In genomic region chr12:62227091-62227490, GRCh38 we compare ENCODE assay signal across 27 cellular contexts.
"Had no signal": no experiment of that assay in that cellular context is flagged by ENCODE, and none has a peak within 500 bp of the region (broad histone marks: within the 10 kb centered on the region; RNA-seq: fewer than 3 reads in every experiment).

No MANE protein-coding gene starts in this region.

- ATAC-seq: natural killer cell; psoas muscle; right cardiac atrium; right lobe of liver; stimulated activated effector memory CD8-positive, alpha-beta T cell treated with anti-CD3 and anti-CD28 coated beads, Interleukin-12 subunit alpha, Interleukin-12 subunit beta, amount 100 ng/mL, for 72 hours; stimulated activated naive B cell treated with anti-CD40 and anti-IgM and Interleukin-4, amounts not matched to agents 10 μg/mL and 1 μg/mL and 100 μg/mL, for 72 hours had no signal

- H3K27me3 ChIP-seq: ovary, right lobe of liver, sigmoid colon, stomach, thyroid gland, tibial nerve, upper lobe of left lung, vagina had no signal

- H3K36me3 ChIP-seq: ovary, right lobe of liver, sigmoid colon, stomach, thoracic aorta, thyroid gland, tibial nerve, upper lobe of left lung, vagina had no signal

- H3K4me3 ChIP-seq: ovary, psoas muscle, right lobe of liver, sigmoid colon, stomach, thoracic aorta, thyroid gland, tibial nerve, upper lobe of left lung, vagina had no signal

- H3K27me3 Mint-ChIP-seq: progenitor cell of endocrine pancreas; stimulated activated naive CD8-positive, alpha-beta T cell treated with anti-CD3 and anti-CD28 coated beads, Interleukin-15, Interleukin-2, amounts not matched to agents 100 ng/mL and 50 ng/mL, for 24 hours had no signal

- H3K9me3 ChIP-seq: ovary, psoas muscle, right lobe of liver, sigmoid colon, stomach, thoracic aorta, thyroid gland, tibial nerve, upper lobe of left lung, vagina had no signal

- DNase-seq: natural killer cell; occipital lobe; ovary; posterior cingulate gyrus; psoas muscle; right cardiac atrium; right lobe of liver; sigmoid colon; small intestine; stimulated activated CD4-positive, alpha-beta T cell treated with anti-CD3 and anti-CD28 coated beads, Interleukin-15, amount 100 ng/mL, for 24 hours; stimulated activated CD4-positive, alpha-beta T cell treated with anti-CD3 and anti-CD28 coated beads, Interleukin-2, amount 100 ng/mL, for 24 hours; stimulated activated CD4-positive, alpha-beta T cell treated with anti-CD3 and anti-CD28 coated beads, Interleukin-2, amount 100 ng/mL, for 48 hours; stimulated activated CD4-positive, alpha-beta T cell treated with anti-CD3 and anti-CD28 coated beads, Interleukin-4, amount 100 ng/mL, for 24 hours; stimulated activated naive B cell treated with anti-CD40 and anti-IgM and Interleukin-4, amounts not matched to agents 10 μg/mL and 1 μg/mL and 100 μg/mL, for 72 hours; stimulated activated naive CD4-positive, alpha-beta T cell treated with Interleukin-2 at 50 U/mL for 16 hours; stomach; thyroid gland; trophoblast cell; upper lobe of left lung had no signal

- H3K4me3 Mint-ChIP-seq: natural killer cell; nephron; stimulated activated effector memory CD8-positive, alpha-beta T cell treated with anti-CD3 and anti-CD28 coated beads, Interleukin-12 subunit alpha, Interleukin-12 subunit beta, amount 100 ng/mL, for 72 hours; stimulated activated naive B cell treated with anti-CD40 and anti-IgM and Interleukin-4, amounts not matched to agents 10 μg/mL and 1 μg/mL and 100 μg/mL, for 72 hours; stimulated activated naive CD8-positive, alpha-beta T cell treated with anti-CD3 and anti-CD28 coated beads, Interleukin-15, Interleukin-2, amounts not matched to agents 100 ng/mL and 50 ng/mL, for 24 hours had no signal

- H3K9me3 Mint-ChIP-seq: natural killer cell; stimulated activated effector memory CD8-positive, alpha-beta T cell treated with anti-CD3 and anti-CD28 coated beads, Interleukin-12 subunit alpha, Interleukin-12 subunit beta, amount 100 ng/mL, for 72 hours; stimulated activated naive CD8-positive, alpha-beta T cell treated with anti-CD3 and anti-CD28 coated beads, Interleukin-15, Interleukin-2, amounts not matched to agents 100 ng/mL and 50 ng/mL, for 24 hours had no signal

- H3K4me1 Mint-ChIP-seq: natural killer cell; nephron; stimulated activated effector memory CD8-positive, alpha-beta T cell treated with anti-CD3 and anti-CD28 coated beads, Interleukin-12 subunit alpha, Interleukin-12 subunit beta, amount 100 ng/mL, for 72 hours; stimulated activated naive B cell treated with anti-CD40 and anti-IgM and Interleukin-4, amounts not matched to agents 10 μg/mL and 1 μg/mL and 100 μg/mL, for 72 hours had no signal

- H3K36me3 Mint-ChIP-seq: natural killer cell; stimulated activated effector memory CD8-positive, alpha-beta T cell treated with anti-CD3 and anti-CD28 coated beads, Interleukin-12 subunit alpha, Interleukin-12 subunit beta, amount 100 ng/mL, for 72 hours; stimulated activated naive B cell treated with anti-CD40 and anti-IgM and Interleukin-4, amounts not matched to agents 10 μg/mL and 1 μg/mL and 100 μg/mL, for 72 hours had no signal

- H3K27ac ChIP-seq: ovary, parathyroid adenoma, psoas muscle, right lobe of liver, sigmoid colon, stomach, thoracic aorta, thyroid gland, tibial nerve, upper lobe of left lung, vagina had no signal

- H3K27ac Mint-ChIP-seq: natural killer cell; nephron; progenitor cell of endocrine pancreas; stimulated activated effector memory CD8-positive, alpha-beta T cell treated with anti-CD3 and anti-CD28 coated beads, Interleukin-12 subunit alpha, Interleukin-12 subunit beta, amount 100 ng/mL, for 72 hours; stimulated activated naive B cell treated with anti-CD40 and anti-IgM and Interleukin-4, amounts not matched to agents 10 μg/mL and 1 μg/mL and 100 μg/mL, for 72 hours; stimulated activated naive CD8-positive, alpha-beta T cell treated with anti-CD3 and anti-CD28 coated beads, Interleukin-15, Interleukin-2, amounts not matched to agents 100 ng/mL and 50 ng/mL, for 24 hours had no signal

- H3K4me1 ChIP-seq: parathyroid adenoma, psoas muscle, right lobe of liver, sigmoid colon, stomach, thyroid gland, tibial nerve, upper lobe of left lung, vagina had no signal
